Comparison of ENCODE assay signal across 27 cellular contexts in the genomic region with DNA sequence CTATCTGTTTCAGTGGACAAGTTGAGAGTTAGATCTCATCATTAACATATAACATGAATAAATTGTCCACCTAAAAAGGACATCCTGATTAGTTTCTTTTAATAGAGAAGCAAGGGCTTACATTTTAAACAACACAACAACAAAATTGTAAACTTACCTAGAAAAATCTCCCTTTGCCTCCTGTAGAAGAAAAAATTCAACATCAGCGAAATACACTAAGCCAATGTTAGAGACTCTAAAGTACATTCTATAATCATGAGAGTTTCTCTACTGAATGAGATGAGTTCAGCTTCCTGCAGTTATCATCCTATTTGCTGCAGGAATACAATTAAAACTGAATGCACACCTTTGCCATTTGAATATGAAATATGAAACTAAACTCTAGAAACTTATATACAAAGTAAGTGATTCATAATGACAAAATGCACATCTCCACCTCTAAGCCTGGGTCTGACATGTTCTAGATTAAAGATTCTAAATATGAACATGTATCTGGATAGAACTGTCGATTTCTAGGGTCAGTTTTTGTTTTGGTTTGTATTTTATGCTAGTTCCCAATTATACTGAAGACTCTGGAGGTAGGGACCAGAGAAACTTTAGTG.
DNase-seq lines count a peak whose midpoint lies in the region; ATAC-seq, FAIRE-seq and TF ChIP-seq lines count a peak whose summit lies in the region.
"Had no signal": no experiment of that assay in that cellular context is flagged by ENCODE, and none has a peak within 500 bp of the region (broad histone marks: within the 10 kb centered on the region; RNA-seq: fewer than 3 reads in every experiment).

No MANE protein-coding gene starts in this region.

- H3K9ac ChIP-seq in astrocyte (ENCODE audit: low read length) (no peak overlapping the region), keratinocyte (ENCODE audit: control insufficient read depth, extremely low read depth, insufficient read depth, low read length) (no peak overlapping the region)

- H3K4me1 ChIP-seq in astrocyte (ENCODE audit: insufficient read depth, low read length): peaks cover 26% of the 10 kb centered on the region
- peaks cover 39% of the 10 kb centered on the region for H3K4me1 ChIP-seq in keratinocyte (ENCODE audit: control insufficient read depth, extremely low read depth, insufficient read depth, low read length)
- H3K4me1 ChIP-seq: HAP-1 had no signal

- peaks cover 7% of the 10 kb centered on the region for H3K36me3 ChIP-seq in astrocyte (ENCODE audit: insufficient read depth, low read length)
- no peaks in the 10 kb centered on the region for H3K36me3 ChIP-seq in keratinocyte (ENCODE audit: control insufficient read depth in 2 of 2, extremely low read depth in 1 of 2, insufficient read depth in 2 of 2, low read length in 2 of 2)
- H3K36me3 ChIP-seq: HAP-1 had no signal

- H4K20me1 ChIP-seq in astrocyte (ENCODE audit: insufficient read depth, low read length) (no peaks in the 10 kb centered on the region), keratinocyte (ENCODE audit: control insufficient read depth, extremely low read depth, insufficient read depth, low read length) (no peaks in the 10 kb centered on the region)

- H3K79me2 ChIP-seq in astrocyte (ENCODE audit: insufficient read depth, low read length): peaks cover 2% of the 10 kb centered on the region
- H3K79me2 ChIP-seq in keratinocyte (ENCODE audit: control insufficient read depth, insufficient read depth, low read length): no peaks in the 10 kb centered on the region

- H3K4me2 ChIP-seq in astrocyte (ENCODE audit: low read length): no peak overlapping the region
- peak overlapping the region; percentile 25 for H3K4me2 ChIP-seq in keratinocyte (ENCODE audit: control insufficient read depth, extremely low read depth, insufficient read depth, low read depth, low read length)
- H3K4me2 ChIP-seq: GM23338, PC-9 had no signal

- no peaks in the 10 kb centered on the region for H3K9me3 Mint-ChIP-seq in astrocyte (ENCODE audit: unreplicated experiment)
- H3K9me3 Mint-ChIP-seq: CD4-positive, alpha-beta memory T cell; GM23338; HFFc6; IgD-negative memory B cell; T-cell had no signal

- H3K27me3 ChIP-seq in astrocyte (ENCODE audit: insufficient read depth, low read length): no peaks in the 10 kb centered on the region
- H3K27me3 ChIP-seq in keratinocyte (ENCODE audit: control insufficient read depth, extremely low read depth, insufficient read depth, low read length): no peaks in the 10 kb centered on the region

- peak; percentile 11 for FAIRE-seq in H54 (lab: Jason Lieb, UNC)
- FAIRE-seq in astrocyte (lab: Jason Lieb, UNC): peak; percentile 13
- FAIRE-seq in keratinocyte (lab: Jason Lieb, UNC): no peak

- TF ChIP-seq CTCF in GM12865 (IDR thresholded peaks at IDR 0.05; ENCODE audit: insufficient read depth, low read depth, low read length, missing control alignments) (no peak), astrocyte (IDR thresholded peaks at IDR 0.05; ENCODE audit: insufficient read depth, low read depth, low read length) (no peak), keratinocyte (optimal IDR thresholded peaks at IDR 0.05 in 1 of 3, IDR thresholded peaks at IDR 0.05 in 1 of 3, conservative IDR thresholded peaks at IDR 0.05 in 1 of 3; ENCODE audit: extremely low read depth in 1 of 3, insufficient read depth in 2 of 3, low read length in 3 of 3) (no peak)

- H3K27me3 Mint-ChIP-seq in astrocyte (ENCODE audit: low read depth, unreplicated experiment): no peaks in the 10 kb centered on the region
- H3K27me3 Mint-ChIP-seq: IgD-negative memory B cell had no signal

- H3K4me1 Mint-ChIP-seq in astrocyte (ENCODE audit: low read depth, unreplicated experiment): peaks cover 24% of the 10 kb centered on the region

- H3K9me1 ChIP-seq in keratinocyte (ENCODE audit: control insufficient read depth, extremely low read depth, insufficient read depth, low read length): no peaks in the 10 kb centered on the region

- dilution Hi-C loops in keratinocyte (cut with MboI; ENCODE audit: extremely low pct_ligation_motif_present, low sequenced_read_pairs): no loop called here

- no peak for TF ChIP-seq POLR2A in H54 (IDR thresholded peaks at IDR 0.05; ENCODE audit: low read depth, low read length)

- no peak overlapping the region for H3K27ac Mint-ChIP-seq in astrocyte (ENCODE audit: unreplicated experiment)
- H3K27ac Mint-ChIP-seq: CD4-positive, alpha-beta memory T cell; T-cell had no signal

- DNase-seq in GM12865 (ENCODE audit: low read depth) (peak; percentile 57), H54 (ENCODE audit: insufficient read length, low spot score) (no peak), astrocyte (ENCODE audit: low read depth) (no peak), keratinocyte (ENCODE audit: low read depth, low spot score) (no peak), RPMI8226 (no peak)
- DNase-seq: C1 segment of cervical spinal cord; Caco-2; CD4-positive, alpha-beta memory T cell; DMS79; EL; GDM1; HFFc6; Kasumi-1; MV-4-11; NCI-H1105; NCI-H1436 treated with DMSO at 0.1 percent for 48 hours; NCI-H187 treated with DMSO at 0.1 percent for 48 hours; NCI-H524; NCI-H774; PC-9; SHP77; T-cell had no signal

- ATAC-seq in HG03135 (IDR thresholded peaks at IDR 0.05; ENCODE audit: unreplicated experiment) (no peak), HG02623 (IDR thresholded peaks at IDR 0.05; ENCODE audit: unreplicated experiment) (no peak)
- ATAC-seq: GM23338, T-cell had no signal

- no peak overlapping the region for H3K4me3 ChIP-seq in GM12865 (ENCODE audit: low read depth, low read length)
- no peak overlapping the region for H3K4me3 ChIP-seq in astrocyte (ENCODE audit: insufficient read depth, low read depth, low read length)
- H3K4me3 ChIP-seq in keratinocyte (ENCODE audit: control insufficient read depth in 2 of 3, extremely low read depth in 1 of 3, insufficient read depth in 2 of 3, low read depth in 1 of 3, low read length in 3 of 3): no peak overlapping the region
- H3K4me3 ChIP-seq: GM23338, HAP-1, PC-9 had no signal

- H3K36me3 Mint-ChIP-seq in astrocyte (ENCODE audit: low read depth, unreplicated experiment): peaks cover 9% of the 10 kb centered on the region
- H3K36me3 Mint-ChIP-seq: CD4-positive, alpha-beta memory T cell; IgD-negative memory B cell; T-cell had no signal

- H3K27ac ChIP-seq in astrocyte (ENCODE audit: low read depth, low read length) (no peak overlapping the region), keratinocyte (ENCODE audit: control insufficient read depth, insufficient read depth, low read length) (no peak overlapping the region)
- H3K27ac ChIP-seq: PC-9 had no signal

- H3K4me3 Mint-ChIP-seq in astrocyte (ENCODE audit: unreplicated experiment): no peak overlapping the region
- H3K4me3 Mint-ChIP-seq: CD4-positive, alpha-beta memory T cell; GM23338; HFFc6; IgD-negative memory B cell; T-cell had no signal

- H3K9me3 ChIP-seq in astrocyte (ENCODE audit: insufficient read depth, low read depth, low read length) (no peaks in the 10 kb centered on the region), keratinocyte (ENCODE audit: control insufficient read depth, low read depth, low read length) (no peaks in the 10 kb centered on the region)
- H3K9me3 ChIP-seq: Caco-2, HAP-1 had no signal

- no peak overlapping the region for H2AFZ ChIP-seq in astrocyte (ENCODE audit: low read depth, low read length)
- no peak overlapping the region for H2AFZ ChIP-seq in keratinocyte (ENCODE audit: control insufficient read depth, low read length)
- H2AFZ ChIP-seq: GM23338, PC-9 had no signal
